In the genomic region with DNA sequence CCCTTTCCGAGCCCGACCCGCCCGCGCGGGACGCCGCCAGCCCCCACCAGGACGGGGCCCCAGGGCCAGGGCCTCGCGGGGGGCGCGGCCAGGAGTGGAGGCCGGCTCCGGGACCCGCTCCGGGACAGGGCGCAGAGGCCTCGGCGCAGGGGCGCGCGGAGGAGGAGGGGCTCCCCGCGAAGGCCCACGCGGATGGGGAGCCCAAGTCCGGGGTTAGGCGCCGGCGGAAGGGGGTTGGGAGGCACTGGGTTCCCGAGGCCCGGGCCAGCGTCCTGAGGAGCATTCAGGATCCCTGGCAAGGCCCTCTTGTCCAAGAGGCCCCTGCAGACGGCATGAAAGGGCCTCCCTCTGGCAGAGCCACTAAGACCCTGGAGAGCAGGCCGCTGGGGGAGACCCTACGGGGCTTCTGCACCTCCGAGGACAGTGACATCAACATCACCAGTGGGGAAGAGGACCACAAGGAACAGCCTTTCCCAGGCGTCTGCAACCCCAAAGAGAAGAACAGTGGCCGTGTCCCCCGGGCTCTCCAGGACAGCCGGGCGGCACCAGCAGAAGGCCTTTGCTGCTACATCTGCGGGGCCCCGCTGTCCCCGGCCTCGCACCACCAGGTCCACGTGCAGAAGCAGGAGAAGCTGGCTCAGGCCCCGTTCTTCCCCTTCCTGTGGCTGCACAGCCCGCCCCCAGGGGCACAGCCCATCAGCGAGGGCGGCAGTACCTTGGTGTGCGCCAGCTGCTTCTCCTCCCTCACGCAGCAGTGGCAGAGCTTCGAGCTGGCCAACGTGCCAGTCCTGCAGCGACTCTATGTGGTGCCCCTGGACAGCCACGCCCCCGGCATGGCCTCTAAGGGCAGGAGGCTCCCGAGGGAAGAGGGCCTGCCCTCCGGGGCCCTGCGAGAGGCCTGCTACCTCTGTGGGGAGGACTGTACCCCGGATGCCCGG, we compare ENCODE assay signal across 13 cellular contexts. TPM values are rescaled to one million over a fixed set of nuclear protein-coding genes. Genes with fewer than 3 reads are reported as not detected.
A peak's percentile ranks its signal among the peaks of the same experiment; 100 is the strongest.
DNase-seq lines count a peak whose midpoint lies in the region; ATAC-seq, FAIRE-seq and TF ChIP-seq lines count a peak whose summit lies in the region.
"Had no signal": no experiment of that assay in that cellular context is flagged by ENCODE, and none has a peak within 500 bp of the region (broad histone marks: within the 10 kb centered on the region; RNA-seq: fewer than 3 reads in every experiment).

No MANE protein-coding gene starts in this region.

- TF ChIP-seq CTCF in AG10803 (conservative IDR thresholded peaks at IDR 0.05; ENCODE audit: low read length) (no peak), NB4 (IDR thresholded peaks at IDR 0.05; ENCODE audit: low read depth, low read length) (no peak), esophagus squamous epithelium (IDR thresholded peaks at IDR 0.05) (no peak), neural progenitor cell (IDR thresholded peaks at IDR 0.05) (no peak)

- no peaks in the 10 kb centered on the region for H3K9me3 ChIP-seq in esophagus squamous epithelium
- H3K9me3 ChIP-seq in neural progenitor cell (ENCODE audit: low read depth): no peaks in the 10 kb centered on the region
- no peaks in the 10 kb centered on the region for H3K9me3 ChIP-seq in effector memory CD4-positive, alpha-beta T cell (ENCODE audit: control insufficient read depth, low read length)

- peaks cover 14% of the 10 kb centered on the region for H3K79me2 ChIP-seq in neural progenitor cell (ENCODE audit: low read depth)

- H3K36me3 ChIP-seq in esophagus squamous epithelium (no peaks in the 10 kb centered on the region), neural progenitor cell (no peaks in the 10 kb centered on the region)
- no peaks in the 10 kb centered on the region for H3K36me3 ChIP-seq in effector memory CD4-positive, alpha-beta T cell (ENCODE audit: control insufficient read depth, insufficient read depth, low read length)

- H3K27me3 ChIP-seq in esophagus squamous epithelium: peaks cover 0 to 92% (median 5%) of the 10 kb centered on the region in 4 donors
- peaks cover 27% of the 10 kb centered on the region for H3K27me3 ChIP-seq in neural progenitor cell
- H3K27me3 ChIP-seq in effector memory CD4-positive, alpha-beta T cell (replicated peaks; ENCODE audit: control insufficient read depth, insufficient read depth, low read length, poor library complexity, severe bottlenecking): peaks cover 6% of the 10 kb centered on the region

- DNase-seq in AG10803 (ENCODE audit: low read depth) (no peak), NB4 (ENCODE audit: low read depth) (peak; percentile 32), esophagus squamous epithelium (lab: John Stamatoyannopoulos, UW) (no peak), neural progenitor cell (ENCODE audit: low spot score) (peak; percentile 39), GM12891 (ENCODE audit: insufficient read length, low spot score) (no peak), epidermal melanocyte (ENCODE audit: insufficient read length, low spot score) (no peak)
- no peak for DNase-seq in effector memory CD4-positive, alpha-beta T cell
- DNase-seq: activated naive CD8-positive, alpha-beta T cell treated with anti-CD3 and anti-CD28 coated beads, Interleukin-2, amount 10 ng/mL, durations not matched to agents 7 days and 5 days; DND-41; Kasumi-1; SW 1271 had no signal

- H3K4me1 ChIP-seq in esophagus squamous epithelium (peaks cover 18 to 95% (median 18%) of the 10 kb centered on the region in 3 donors), neural progenitor cell (peaks cover 36% of the 10 kb centered on the region)
- no peaks in the 10 kb centered on the region for H3K4me1 ChIP-seq in effector memory CD4-positive, alpha-beta T cell (ENCODE audit: control insufficient read depth, insufficient read depth, low read length, poor library complexity, severe bottlenecking)

- no peak for TF ChIP-seq POLR2A in NB4 (IDR thresholded peaks at IDR 0.05; ENCODE audit: extremely low read depth, insufficient read length)
- TF ChIP-seq POLR2A in esophagus squamous epithelium (IDR thresholded peaks at IDR 0.05): no peak
- TF ChIP-seq POLR2A in GM12891 (IDR thresholded peaks at IDR 0.05; ENCODE audit: low read depth, low read length): no peak

- no peak overlapping the region for H3K9ac ChIP-seq in neural progenitor cell

- no peak overlapping the region for H3K27ac Mint-ChIP-seq in neural progenitor cell
- H3K27ac Mint-ChIP-seq: activated naive CD8-positive, alpha-beta T cell treated with anti-CD3 and anti-CD28 coated beads, Interleukin-2, amount 10 ng/mL, durations not matched to agents 7 days and 5 days had no signal

- H3F3A ChIP-seq in neural progenitor cell (ENCODE audit: low read depth): peaks cover 15% of the 10 kb centered on the region

- peaks cover 63% of the 10 kb centered on the region for H3K4me1 Mint-ChIP-seq in neural progenitor cell
- H3K4me1 Mint-ChIP-seq: activated naive CD8-positive, alpha-beta T cell treated with anti-CD3 and anti-CD28 coated beads, Interleukin-2, amount 10 ng/mL, durations not matched to agents 7 days and 5 days had no signal

- no peak overlapping the region for H3K27ac ChIP-seq in esophagus squamous epithelium
- no peak overlapping the region for H3K27ac ChIP-seq in neural progenitor cell
- H3K27ac ChIP-seq in effector memory CD4-positive, alpha-beta T cell (ENCODE audit: insufficient read depth, low read length, poor library complexity, severe bottlenecking): no peak overlapping the region

- peak overlapping the region; percentile 94 for H3K4me2 ChIP-seq in neural progenitor cell

- 82% methylated on average over 3 of the region's 64 CpGs; no CpG with 5 or more reads in 1 of the 2 donors for WGBS in esophagus squamous epithelium, 2 donors

- H3K4me3 Mint-ChIP-seq in neural progenitor cell: peak overlapping the region; percentile 80

- H3K9me3 Mint-ChIP-seq in neural progenitor cell: no peaks in the 10 kb centered on the region
- H3K9me3 Mint-ChIP-seq: activated naive CD8-positive, alpha-beta T cell treated with anti-CD3 and anti-CD28 coated beads, Interleukin-2, amount 10 ng/mL, durations not matched to agents 7 days and 5 days had no signal

- H2AFZ ChIP-seq in neural progenitor cell (replicated peaks): peak overlapping the region; percentile 22

- peaks cover 35% of the 10 kb centered on the region for H3K27me3 Mint-ChIP-seq in neural progenitor cell (ENCODE audit: insufficient read depth, low read depth)

- no peak for ATAC-seq in HG02759 (IDR thresholded peaks at IDR 0.05; ENCODE audit: unreplicated experiment)

- H3K36me3 Mint-ChIP-seq in neural progenitor cell: peaks cover 4% of the 10 kb centered on the region
- H3K36me3 Mint-ChIP-seq: activated naive CD8-positive, alpha-beta T cell treated with anti-CD3 and anti-CD28 coated beads, Interleukin-2, amount 10 ng/mL, durations not matched to agents 7 days and 5 days had no signal

- intact Hi-C loops in esophagus squamous epithelium (cut with DNase I): no loop called here

- H3K4me3 ChIP-seq in AG10803 (ENCODE audit: low read length): peak overlapping the region; percentile 87
- H3K4me3 ChIP-seq in NB4 (ENCODE audit: low read depth, low read length): no peak overlapping the region
- H3K4me3 ChIP-seq in esophagus squamous epithelium: peak overlapping the region; percentile 26 to 70 (median 42)
- H3K4me3 ChIP-seq in neural progenitor cell: peak overlapping the region; percentile 59
- no peak overlapping the region for H3K4me3 ChIP-seq in effector memory CD4-positive, alpha-beta T cell (ENCODE audit: insufficient read depth, low read depth, low read length, poor library complexity, severe bottlenecking)

- H4K20me1 ChIP-seq in neural progenitor cell (ENCODE audit: low read depth): peaks cover 44% of the 10 kb centered on the region

- no peak for FAIRE-seq in GM12891 (lab: Jason Lieb, UNC)

TF ChIP-seq in GM12891, 5 proteins besides CTCF, POLR2A, EP300 and RAD21:
- TF ChIP-seq SPI1 (IDR thresholded peaks at IDR 0.05; ENCODE audit: low read depth, low read length): no peak
- no peak for TF ChIP-seq PAX5 (IDR thresholded peaks at IDR 0.05; ENCODE audit: insufficient read depth, low read length, severe bottlenecking)
- TF ChIP-seq POU2F2 (IDR thresholded peaks at IDR 0.05; ENCODE audit: low read depth, low read length): no peak
- TF ChIP-seq POLR2AphosphoS5 (IDR thresholded peaks at IDR 0.05; ENCODE audit: low read depth, low read length): no peak
- TF ChIP-seq TAF1 (IDR thresholded peaks at IDR 0.05; ENCODE audit: low read depth, low read length): no peak

RNA-seq across cellular contexts. Expression of a gene that starts 58.1 kb away (rescaled TPM):
- total RNA-seq in esophagus squamous epithelium (not detected), neural progenitor cell (ENCODE audit: low replicate concordance) (0.43 TPM in 1 of 2 replicates, not detected in the other)
- 0.21 TPM for polyA plus RNA-seq in GM12891 (2012; ENCODE audit: low read depth, missing spikeins)
- total RNA-seq: activated naive CD8-positive, alpha-beta T cell treated with anti-CD3 and anti-CD28 coated beads, Interleukin-2, amount 10 ng/mL, durations not matched to agents 7 days and 5 days; liver had no signal
- polyA plus RNA-seq: liver had no signal

Comparison
In these comparisons a context has a peak if more than half of its experiments do, and no peak if none do; other contexts are left out.
1. DNase-seq: peak in NB4 (single experiment) and neural progenitor cell (single experiment); none in AG10803 (single experiment), esophagus squamous epithelium (single experiment), GM12891 (single experiment), effector memory CD4-positive, alpha-beta T cell (0 of 3) and epidermal melanocyte (single experiment).
2. H3K4me3 ChIP-seq: peak in AG10803 (single experiment), esophagus squamous epithelium (4 of 4) and neural progenitor cell (single experiment); none in NB4 (single experiment) and effector memory CD4-positive, alpha-beta T cell (single experiment).